ENCODE assay signal across 22 cellular contexts in the genomic region with DNA sequence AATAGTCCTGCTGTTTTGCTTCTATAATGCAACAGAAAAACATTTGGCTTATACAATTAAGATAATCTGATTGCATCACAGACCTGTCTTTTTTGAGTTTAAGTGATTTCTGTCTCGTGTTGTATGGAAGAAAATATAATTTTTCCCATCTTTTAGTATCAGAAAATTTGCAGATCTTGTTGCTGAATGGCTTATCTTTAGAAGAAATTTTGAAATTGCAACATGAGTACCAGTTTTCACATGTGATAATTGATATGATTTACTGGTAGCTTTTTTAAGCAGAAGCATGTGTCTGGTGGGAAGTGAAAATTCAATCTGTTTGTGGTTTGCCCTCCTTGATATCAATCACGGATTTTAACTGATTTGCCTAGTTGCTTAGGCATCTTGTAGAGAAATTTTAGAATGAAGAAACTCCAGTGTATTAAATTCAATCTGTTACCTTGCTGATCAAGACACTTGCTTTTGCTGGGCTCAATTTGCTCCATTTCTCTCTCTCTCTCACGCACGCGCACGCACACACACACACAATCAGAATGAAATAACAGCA.
"Had no signal": no experiment of that assay in that cellular context is flagged by ENCODE, and none has a peak within 500 bp of the region (broad histone marks: within the 10 kb centered on the region; RNA-seq: fewer than 3 reads in every experiment).

No MANE protein-coding gene starts in this region.

- H3K4me1 ChIP-seq: esophagus squamous epithelium, neural progenitor cell, psoas muscle, transverse colon had no signal

- H3K27me3 ChIP-seq: esophagus squamous epithelium, neural progenitor cell, ovary, suprapubic skin, transverse colon, vagina had no signal

- H3K36me3 ChIP-seq: esophagus squamous epithelium, neural progenitor cell, ovary, suprapubic skin, transverse colon, vagina had no signal

- H3K4me2 ChIP-seq: neural progenitor cell had no signal

- H3K4me3 ChIP-seq: esophagus squamous epithelium, mucosa of descending colon, neural progenitor cell, ovary, psoas muscle, skin epidermis, suprapubic skin, transverse colon, vagina had no signal

- H3K27ac ChIP-seq: esophagus squamous epithelium, neural progenitor cell, ovary, psoas muscle, transverse colon, vagina had no signal

- DNase-seq: activated CD4-positive, alpha-beta T cell treated with anti-CD3 and anti-CD28 coated beads for 36 hours; activated CD4-positive, alpha-beta T cell treated with anti-CD3 and anti-CD28 coated beads, Interleukin-2, amount 50 U/mL, for 48 hours; activated naive CD4-positive, alpha-beta T cell treated with Interleukin-2 at 50 U/mL for 16 hours; activated naive CD8-positive, alpha-beta T cell treated with anti-CD3 and anti-CD28 coated beads, Interleukin-2, amount 10 ng/mL, durations not matched to agents 7 days and 5 days; activated T-cell treated with anti-CD3 and anti-CD28 coated beads for 4 hours; anterior cingulate cortex; caudate nucleus; effector memory CD8-positive, alpha-beta T cell; esophagus squamous epithelium; left ventricle myocardium superior; mucosa of descending colon; naive thymus-derived CD4-positive, alpha-beta T cell; ovary; psoas muscle; right cardiac atrium; transverse colon had no signal

- H3K9ac ChIP-seq: neural progenitor cell had no signal

- H3K9me3 ChIP-seq: esophagus squamous epithelium, mucosa of descending colon, ovary, psoas muscle, suprapubic skin, transverse colon, vagina had no signal

- H2AFZ ChIP-seq: neural progenitor cell had no signal

- FAIRE-seq: TTC549 had no signal

- ATAC-seq: activated CD4-positive, alpha-beta T cell treated with anti-CD3 and anti-CD28 coated beads for 36 hours; activated T-helper 17 cell treated with anti-CD3 and anti-CD28 coated beads, Interleukin-2, amount 50 U/mL, for 72 hours; effector memory CD8-positive, alpha-beta T cell; left ventricle myocardium superior; mucosa of descending colon; naive thymus-derived CD4-positive, alpha-beta T cell; psoas muscle had no signal
